Comparison of ENCODE assay signal across 8 cellular contexts in the genomic region with DNA sequence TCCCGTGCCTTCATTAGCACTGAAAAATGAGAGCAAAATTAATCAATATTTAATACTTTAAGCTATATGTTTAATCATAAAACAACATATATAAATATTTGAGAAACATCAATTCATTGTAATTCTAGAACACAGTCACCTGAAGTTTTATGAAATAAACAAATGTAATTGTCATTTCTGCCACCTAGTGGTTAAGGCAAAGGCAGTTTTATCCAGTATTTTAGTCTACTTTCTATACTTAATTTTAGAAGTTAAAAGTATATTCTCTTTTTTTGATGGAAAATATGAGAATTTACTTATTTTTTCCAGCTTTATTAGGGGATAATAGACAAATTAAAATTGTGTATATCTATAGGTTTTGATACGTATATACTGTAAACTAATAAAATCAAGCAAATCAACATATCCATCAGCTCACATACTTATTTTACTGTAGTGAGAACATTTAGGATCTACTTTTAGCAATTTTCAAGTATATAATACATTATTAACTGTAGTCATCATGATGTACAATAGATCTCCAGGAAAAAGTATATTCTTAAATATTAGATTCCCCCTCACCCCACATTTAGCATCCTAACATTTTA. TPM values are rescaled to one million over a fixed set of nuclear protein-coding genes. Genes with fewer than 3 reads are reported as not detected.
A peak's percentile ranks its signal among the peaks of the same experiment; 100 is the strongest.
DNase-seq lines count a peak whose midpoint lies in the region; TF ChIP-seq lines count a peak whose summit lies in the region.

No MANE protein-coding gene starts in this region.

- no peak overlapping the region for H3K27ac ChIP-seq in brain microvascular endothelial cell

- in situ Hi-C loops in brain microvascular endothelial cell (cut with HindIII; ENCODE audit: low pct_ligation_motif_present, low sequenced_read_pairs) = no loop called here

- TF ChIP-seq CTCF in brain microvascular endothelial cell (IDR thresholded peaks at IDR 0.05; ENCODE audit: low read depth, low read length, missing control alignments) = peak; percentile 54

- peaks cover 16% of the 10 kb centered on the region for H3K36me3 ChIP-seq in brain microvascular endothelial cell (replicated peaks)

- no peak overlapping the region for H3K4me3 ChIP-seq in Jurkat, Clone E6-1 (ENCODE audit: low read length)
- H3K4me3 ChIP-seq in brain microvascular endothelial cell (ENCODE audit: low read depth, low read length) = no peak overlapping the region

- DNase-seq in D341Med (ENCODE audit: low spot score) (peak; percentile 10), brain microvascular endothelial cell (no peak), midbrain (lab: John Stamatoyannopoulos, UW) (peak; percentile 26), NCI-H524 treated with DMSO at 0.1 percent for 48 hours (lab: John Stamatoyannopoulos, UW) (no peak), HuH-7 (ENCODE audit: low spot score) (no peak), T1000 (lab: John Stamatoyannopoulos, UW) (no peak), COLO829 (ENCODE audit: low spot score) (no peak)
- DNase-seq in Jurkat, Clone E6-1 (ENCODE audit: low read depth, low spot score) = peak; percentile 25

- no peaks in the 10 kb centered on the region for H3K27me3 ChIP-seq in brain microvascular endothelial cell (replicated peaks)

RNA-seq across cellular contexts. Expression of gene PCGF6, which starts 16.9 kb away (rescaled TPM):
- polyA plus RNA-seq in Jurkat, Clone E6-1 (2012; ENCODE audit: insufficient read depth, insufficient read length) = 13.2 TPM

RNA-seq across cellular contexts. Expression of gene TAF5, which starts 33.7 kb away (rescaled TPM):
- polyA plus RNA-seq in Jurkat, Clone E6-1 (2012; ENCODE audit: insufficient read depth, insufficient read length) = 12.9 TPM

RNA-seq across cellular contexts. Expression of gene INA, which starts 57.1 kb away (rescaled TPM):
- polyA plus RNA-seq in Jurkat, Clone E6-1 (2012; ENCODE audit: insufficient read depth, insufficient read length) = 9.2 TPM

Comparison
In these comparisons a context has a peak if more than half of its experiments do, and no peak if none do; other contexts are left out.
1. DNase-seq: peak in D341Med (single experiment), Jurkat, Clone E6-1 (single experiment) and midbrain (single experiment); none in brain microvascular endothelial cell (single experiment), NCI-H524 treated with DMSO at 0.1 percent for 48 hours (single experiment), HuH-7 (single experiment), T1000 (single experiment) and COLO829 (single experiment).